Comparison of ENCODE assay signal across 1 cellular context in genomic region chr2:230657462-230657861, GRCh38.
TF ChIP-seq lines count a peak whose summit lies in the region.

No MANE protein-coding gene starts in this region.

TF ChIP-seq in IMR-90, 13 proteins besides CTCF, POLR2A, EP300 and RAD21:
- no peak for TF ChIP-seq RCOR1 (IDR thresholded peaks at IDR 0.05; ENCODE audit: insufficient replicate concordance, low read length)
- TF ChIP-seq ELK1 (IDR thresholded peaks at IDR 0.05; ENCODE audit: borderline replicate concordance, low read depth, low read length), result no peak
- no peak for TF ChIP-seq SMC3 (IDR thresholded peaks at IDR 0.05; ENCODE audit: low read depth, low read length)
- TF ChIP-seq MXI1 (IDR thresholded peaks at IDR 0.05; ENCODE audit: borderline replicate concordance, low read depth, low read length), result no peak
- TF ChIP-seq BHLHE40 (IDR thresholded peaks at IDR 0.05; ENCODE audit: low read depth, low read length), result no peak
- TF ChIP-seq NFE2L2 (IDR thresholded peaks at IDR 0.05; ENCODE audit: low read depth, low read length), result no peak
- TF ChIP-seq FOS (IDR thresholded peaks at IDR 0.05; ENCODE audit: low read depth, low read length), result no peak
- TF ChIP-seq RFX5 (IDR thresholded peaks at IDR 0.05; ENCODE audit: low read depth, low read length), result no peak
- no peak for TF ChIP-seq MAZ (IDR thresholded peaks at IDR 0.05; ENCODE audit: borderline replicate concordance, low read depth, low read length)
- TF ChIP-seq CEBPB (IDR thresholded peaks at IDR 0.05; ENCODE audit: low read depth, low read length), result no peak
- TF ChIP-seq MAFK (IDR thresholded peaks at IDR 0.05; ENCODE audit: low read depth, low read length), result no peak
- TF ChIP-seq CHD1 (IDR thresholded peaks at IDR 0.05; ENCODE audit: low read depth, low read length), result no peak
- no peak for TF ChIP-seq USF2 (IDR thresholded peaks at IDR 0.05; ENCODE audit: low read depth, low read length)
